Comparison of ENCODE assay signal across 20 cellular contexts in the genomic region with DNA sequence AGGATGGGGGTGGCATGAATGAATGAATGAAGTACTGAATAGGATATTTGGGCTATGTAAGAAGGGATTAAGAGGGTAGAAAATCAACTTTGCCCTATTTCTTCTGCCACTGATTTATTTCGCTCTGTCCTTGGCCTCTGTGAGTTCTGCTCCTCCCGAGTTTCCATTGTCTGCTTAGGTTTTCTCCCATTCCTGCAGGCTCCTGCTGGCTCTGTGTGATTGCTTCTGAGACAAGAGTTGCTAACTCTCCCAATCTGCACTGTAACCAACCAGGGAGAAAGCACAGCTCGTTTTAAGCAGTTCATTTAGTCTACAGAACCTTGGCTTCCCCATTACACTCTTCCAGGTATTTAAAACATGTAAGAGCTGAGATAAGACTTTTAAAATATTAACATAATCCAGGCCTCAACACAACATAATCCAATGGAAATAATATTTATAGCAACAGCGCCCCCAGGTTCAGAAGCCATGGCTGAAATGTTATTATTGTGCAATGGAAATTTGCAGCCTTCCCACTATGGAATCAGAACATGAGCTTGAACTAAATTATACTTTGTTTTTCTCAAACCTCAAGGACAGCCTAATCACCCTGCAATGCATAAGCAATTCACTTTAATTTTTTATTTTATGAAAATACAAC.
A peak's percentile ranks its signal among the peaks of the same experiment; 100 is the strongest.
DNase-seq lines count a peak whose midpoint lies in the region; ATAC-seq, FAIRE-seq and TF ChIP-seq lines count a peak whose summit lies in the region.
"Had no signal": no experiment of that assay in that cellular context is flagged by ENCODE, and none has a peak within 500 bp of the region (broad histone marks: within the 10 kb centered on the region; RNA-seq: fewer than 3 reads in every experiment).

No MANE protein-coding gene starts in this region.

- H3K9me1 ChIP-seq in K562 (ENCODE audit: control insufficient read depth, insufficient read depth, low read length): no peaks in the 10 kb centered on the region

- WGBS in heart left ventricle, 4 donors: 54 to 65% (median 62%) methylated on average over 4 of the region's 4 CpGs
- WGBS in K562 (ENCODE audit: insufficient coverage, low coverage, missing lambda C conversion rate): 0% methylated on average over 4 of the region's 4 CpGs

- peak overlapping the region; percentile 15 for H3K27ac ChIP-seq in cardiac muscle cell
- no peak overlapping the region for H3K27ac ChIP-seq in heart left ventricle
- no peak overlapping the region for H3K27ac ChIP-seq in K562 (ENCODE audit: extremely low read depth, low read depth, low read length)
- H3K27ac ChIP-seq in left lung: no peak overlapping the region
- H3K27ac ChIP-seq: epithelial cell of prostate, lower lobe of right lung, thoracic aorta had no signal

- H3K36me3 ChIP-seq in cardiac muscle cell (no peaks in the 10 kb centered on the region), heart left ventricle (no peaks in the 10 kb centered on the region), K562 (ENCODE audit: control insufficient read depth, insufficient read depth, low read length) (no peaks in the 10 kb centered on the region), left lung (no peaks in the 10 kb centered on the region), MG63 (no peaks in the 10 kb centered on the region)
- H3K36me3 ChIP-seq: lower lobe of right lung, thoracic aorta had no signal

- H3K4me3 ChIP-seq in cardiac muscle cell (no peak overlapping the region), heart left ventricle (no peak overlapping the region), K562 (no peak overlapping the region), left lung (no peak overlapping the region), MG63 (no peak overlapping the region)
- H3K4me3 ChIP-seq: lower lobe of right lung, thoracic aorta had no signal

- CTCF ChIA-PET in K562 (lab: Yijun Ruan, JAX; ENCODE audit: low intra/inter-chr PET ratio): no interaction called here

- in situ Hi-C loops in K562 (cut with MboI): no loop called here

- H3K27me3 ChIP-seq in cardiac muscle cell (no peaks in the 10 kb centered on the region), heart left ventricle (no peaks in the 10 kb centered on the region), K562 (ENCODE audit: control insufficient read depth in 2 of 2, insufficient read depth in 2 of 2, low read length in 2 of 2) (peaks cover 55 to 61% of the 10 kb centered on the region in 2 experiments), left lung (peaks cover 0 to 11% of the 10 kb centered on the region in 2 donors), MG63 (no peaks in the 10 kb centered on the region)

- TF ChIP-seq POLR2A in heart left ventricle (IDR thresholded peaks at IDR 0.05) (no peak), K562 (conservative IDR thresholded peaks at IDR 0.05) (no peak)

- intact Hi-C loops in heart left ventricle (cut with DNase I) (loop anchor here in 1 of 10 donors (10.0 kb wide), 1 partner anchor 136 kb away; no protein-coding TSS in a partner anchor), K562 (cut with micrococcal nuclease) (no loop called here), left lung (cut with DNase I) (no loop called here)

- no peak overlapping the region for H2AFZ ChIP-seq in K562 (ENCODE audit: low read depth, low read length)

- H3K4me2 ChIP-seq in K562 (ENCODE audit: insufficient read depth, low read length): no peak overlapping the region

- DNase-seq in cardiac muscle cell (ENCODE audit: low read depth in 1 of 2, low spot score in 1 of 2) (peak in 1 of 2 donors; percentile 23), heart left ventricle (no peak), K562 (ENCODE audit: extremely low read depth in 1 of 4, low spot score in 3 of 4) (no peak), left lung (no peak), HK-2 (ENCODE audit: unreplicated experiment) (no peak), MG63 (no peak), NCI-H2227 (lab: John Stamatoyannopoulos, UW; ENCODE audit: unreplicated experiment) (no peak), NCI-H226 (no peak)
- DNase-seq: activated CD4-positive, alpha-beta memory T cell treated with anti-CD3 and anti-CD28 coated beads for 36 hours; activated naive CD4-positive, alpha-beta T cell treated with anti-CD3 and anti-CD28 coated beads, Interleukin-2, amount 50 U/mL, for 16 hours; activated T-cell treated with anti-CD3 and anti-CD28 coated beads, Interleukin-2, amount 50 U/mL, for 24 hours; DMS153; lower lobe of right lung; NCI-H187 treated with DMSO at 0.1 percent for 48 hours; NCI-H524 treated with DMSO at 0.1 percent for 48 hours; SHP77 treated with DMSO at 0.1 percent for 48 hours; stimulated activated CD4-positive, alpha-beta T cell treated with anti-CD3 and anti-CD28 coated beads, Interleukin-12 subunit alpha, Interleukin-12 subunit beta, amount 100 ng/mL, for 4 hours; T-helper 17 cell had no signal

- no TSS peak for BruUV-seq in K562 (replicated peaks; lab: Mats Ljungman, UMichigan)

- POLR2A ChIA-PET in K562 (lab: Yijun Ruan, JAX): interaction anchor here (0.7 kb wide), 1 partner anchor 319 kb away, joined by 3 read pairs; no protein-coding TSS in a partner anchor

- no peaks in the 10 kb centered on the region for H3K9me3 ChIP-seq in cardiac muscle cell (ENCODE audit: low read depth)
- H3K9me3 ChIP-seq in heart left ventricle: no peaks in the 10 kb centered on the region
- H3K9me3 ChIP-seq in K562 (replicated peaks; ENCODE audit: control insufficient read depth, insufficient read depth, low read depth, low read length): no peaks in the 10 kb centered on the region
- no peaks in the 10 kb centered on the region for H3K9me3 ChIP-seq in left lung
- H3K9me3 ChIP-seq in MG63: no peaks in the 10 kb centered on the region
- H3K9me3 ChIP-seq: lower lobe of right lung, thoracic aorta had no signal

- TF ChIP-seq CTCF in cardiac muscle cell (IDR thresholded peaks at IDR 0.05; ENCODE audit: low read depth, low read length) (no peak), heart left ventricle (IDR thresholded peaks at IDR 0.05) (peak in 1 of 12 donors; percentile 12), K562 (IDR thresholded peaks at IDR 0.05 in 2 of 3, conservative IDR thresholded peaks at IDR 0.05 in 1 of 3; ENCODE audit: insufficient read depth in 2 of 3, low read depth in 1 of 3, low read length in 3 of 3) (peak in 1 of 3 experiments; percentile 19; a peak in 1 of 6 replicates), left lung (IDR thresholded peaks at IDR 0.05) (peak in 1 of 2 donors; percentile 9)

- no peak for TF ChIP-seq EP300 in K562 (IDR thresholded peaks at IDR 0.05; ENCODE audit: low read length)

- no peak for FAIRE-seq in K562 (lab: Jason Lieb, UNC)

- TF ChIP-seq RAD21 in K562 (CRISPR knock-in tag; conservative IDR thresholded peaks at IDR 0.05 in 1 of 2, IDR thresholded peaks at IDR 0.05 in 1 of 2): peak in 1 of 2 experiments; percentile 19; a peak in 1 of 4 replicates

- no peak for ATAC-seq in heart left ventricle
- ATAC-seq in K562: no peak
- ATAC-seq in left lung: peak; percentile 18
- ATAC-seq: lower lobe of right lung, T-helper 17 cell had no signal

- H3K79me2 ChIP-seq in K562 (ENCODE audit: control insufficient read depth, insufficient read depth, low read length): no peaks in the 10 kb centered on the region

- no peak overlapping the region for H3K9ac ChIP-seq in K562 (ENCODE audit: insufficient read depth in 1 of 2, low read depth in 2 of 2, low read length in 2 of 2)

- no peaks in the 10 kb centered on the region for H3K4me1 ChIP-seq in cardiac muscle cell (ENCODE audit: low read depth)
- peaks cover 0 to 2% (median 0%) of the 10 kb centered on the region in 12 donors for H3K4me1 ChIP-seq in heart left ventricle
- H3K4me1 ChIP-seq in K562 (replicated peaks in 1 of 2; ENCODE audit: control insufficient read depth in 2 of 2, insufficient read depth in 2 of 2, low read length in 2 of 2): no peaks in the 10 kb centered on the region
- H3K4me1 ChIP-seq in left lung: peaks cover 0 to 4% of the 10 kb centered on the region in 2 donors
- H3K4me1 ChIP-seq: lower lobe of right lung had no signal

- H4K20me1 ChIP-seq in K562 (replicated peaks; ENCODE audit: control insufficient read depth, insufficient read depth, low read length): no peaks in the 10 kb centered on the region; the same call in 1 of the 2 replicates

TF ChIP-seq in K562, 482 proteins besides CTCF, POLR2A, EP300 and RAD21:
- TF ChIP-seq, protein P1, sequence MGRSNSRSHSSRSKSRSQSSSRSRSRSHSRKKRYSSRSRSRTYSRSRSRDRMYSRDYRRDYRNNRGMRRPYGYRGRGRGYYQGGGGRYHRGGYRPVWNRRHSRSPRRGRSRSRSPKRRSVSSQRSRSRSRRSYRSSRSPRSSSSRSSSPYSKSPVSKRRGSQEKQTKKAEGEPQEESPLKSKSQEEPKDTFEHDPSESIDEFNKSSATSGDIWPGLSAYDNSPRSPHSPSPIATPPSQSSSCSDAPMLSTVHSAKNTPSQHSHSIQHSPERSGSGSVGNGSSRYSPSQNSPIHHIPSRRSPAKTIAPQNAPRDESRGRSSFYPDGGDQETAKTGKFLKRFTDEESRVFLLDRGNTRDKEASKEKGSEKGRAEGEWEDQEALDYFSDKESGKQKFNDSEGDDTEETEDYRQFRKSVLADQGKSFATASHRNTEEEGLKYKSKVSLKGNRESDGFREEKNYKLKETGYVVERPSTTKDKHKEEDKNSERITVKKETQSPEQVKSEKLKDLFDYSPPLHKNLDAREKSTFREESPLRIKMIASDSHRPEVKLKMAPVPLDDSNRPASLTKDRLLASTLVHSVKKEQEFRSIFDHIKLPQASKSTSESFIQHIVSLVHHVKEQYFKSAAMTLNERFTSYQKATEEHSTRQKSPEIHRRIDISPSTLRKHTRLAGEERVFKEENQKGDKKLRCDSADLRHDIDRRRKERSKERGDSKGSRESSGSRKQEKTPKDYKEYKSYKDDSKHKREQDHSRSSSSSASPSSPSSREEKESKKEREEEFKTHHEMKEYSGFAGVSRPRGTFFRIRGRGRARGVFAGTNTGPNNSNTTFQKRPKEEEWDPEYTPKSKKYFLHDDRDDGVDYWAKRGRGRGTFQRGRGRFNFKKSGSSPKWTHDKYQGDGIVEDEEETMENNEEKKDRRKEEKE (IDR thresholded peaks at IDR 0.05; ENCODE audit: borderline replicate concordance in 1 of 2, control insufficient read depth in 1 of 2, low read depth in 2 of 2, low read length in 1 of 2): no peak
- TF ChIP-seq MECOM (CRISPR knock-in tag; IDR thresholded peaks at IDR 0.05): no peak
- no peak for TF ChIP-seq CEBPG (CRISPR knock-in tag; IDR thresholded peaks at IDR 0.05)
- peak; percentile 37 to 60; a peak in 3 of 4 replicates for TF ChIP-seq CEBPG (tag; conservative IDR thresholded peaks at IDR 0.05 in 1 of 2, IDR thresholded peaks at IDR 0.05 in 1 of 2)
- TF ChIP-seq TEAD4 (IDR thresholded peaks at IDR 0.05; ENCODE audit: low read length): no peak
- no peak for TF ChIP-seq TEAD4 (CRISPR knock-in tag; IDR thresholded peaks at IDR 0.05; ENCODE audit: borderline replicate concordance)
- TF ChIP-seq CEBPB (tag; IDR thresholded peaks at IDR 0.05): peak; percentile 77
